In the genomic region with DNA sequence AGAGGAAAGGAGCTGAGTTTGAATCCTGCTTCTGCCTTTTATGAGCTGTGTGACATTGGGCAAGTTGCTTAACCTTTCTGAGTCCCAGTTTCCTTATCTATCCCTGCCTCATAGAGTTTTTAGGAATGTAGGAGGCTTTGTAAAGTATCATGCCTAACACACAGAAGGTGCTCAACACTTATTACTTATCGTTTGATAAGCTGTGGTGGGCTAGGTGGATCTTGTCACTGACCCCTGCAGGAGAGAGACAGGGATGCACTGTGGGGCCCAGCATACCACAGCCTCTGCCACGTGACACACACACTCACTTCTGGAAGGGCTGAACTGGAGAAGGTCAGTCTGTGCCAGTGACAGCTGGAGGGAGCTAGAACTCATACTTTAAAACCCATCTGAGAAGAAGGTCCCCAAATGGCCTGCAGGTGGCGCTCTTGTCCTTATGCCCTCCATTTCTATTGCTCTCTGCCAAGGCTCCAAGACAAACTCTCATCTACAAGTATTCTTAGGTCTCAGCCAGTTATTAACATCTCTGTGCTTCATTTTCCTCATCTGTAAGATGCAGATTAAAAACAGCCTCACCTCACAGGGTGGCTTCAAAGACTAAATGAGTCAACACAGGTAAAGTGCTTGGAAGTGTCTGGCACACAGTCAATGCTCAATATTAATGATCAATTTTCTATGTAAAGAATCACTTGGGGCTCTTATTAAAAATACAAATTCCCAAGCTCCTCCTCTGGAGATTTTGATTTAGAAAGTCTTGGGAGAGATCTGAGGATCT, we compare ENCODE assay signal across 8 cellular contexts. TPM values are rescaled to one million over a fixed set of nuclear protein-coding genes. Genes with fewer than 3 reads are reported as not detected.
DNase-seq lines count a peak whose midpoint lies in the region; ATAC-seq, FAIRE-seq and TF ChIP-seq lines count a peak whose summit lies in the region.

No MANE protein-coding gene starts in this region.

- peak overlapping the region; percentile 87 for H3K27ac Mint-ChIP-seq in chondrocyte (ENCODE audit: unreplicated experiment)

- H3K27me3 Mint-ChIP-seq in chondrocyte (ENCODE audit: low read depth), result no peaks in the 10 kb centered on the region

- WGBS in HepG2 (ENCODE audit: low lambda C conversion rate), result 18% methylated on average over 3 of the region's 3 CpGs

- intact Hi-C loops in HepG2 (cut with micrococcal nuclease; ENCODE audit: unreplicated experiment), result loop anchor here (1.0 kb wide), 1 partner anchor 57 kb away; a partner anchor contains a TSS

- no peaks in the 10 kb centered on the region for H3K9me3 Mint-ChIP-seq in chondrocyte (ENCODE audit: low read depth)

- peak; percentile 82 for TF ChIP-seq CTCF in AG09309 (IDR thresholded peaks at IDR 0.05; ENCODE audit: control insufficient read depth, insufficient read depth, low read depth, low read length, missing control alignments)
- peak; percentile 97 for TF ChIP-seq CTCF in chondrocyte (IDR thresholded peaks at IDR 0.05)
- TF ChIP-seq CTCF in HepG2 (CRISPR knock-in tag; IDR thresholded peaks at IDR 0.05), result peak; percentile 89

- no peaks in the 10 kb centered on the region for H4K20me1 ChIP-seq in HepG2 (ENCODE audit: insufficient read depth, low read length)

- peaks cover 61% of the 10 kb centered on the region for H3K4me1 Mint-ChIP-seq in chondrocyte (ENCODE audit: low read depth)

- H3K27me3 ChIP-seq in HepG2 (ENCODE audit: control insufficient read depth in 1 of 2, insufficient read depth in 2 of 2, low read length in 2 of 2), result no peaks in the 10 kb centered on the region

- no TSS peak for BruUV-seq in HepG2 (replicated peaks; lab: Mats Ljungman, UMichigan)

- no peaks in the 10 kb centered on the region for H3K79me2 ChIP-seq in HepG2 (ENCODE audit: insufficient read depth, low read length)

- POLR2A ChIA-PET in HepG2 (lab: Yijun Ruan, JAX), result interaction anchor here (0.9 to 2.2 kb wide), 6 partner anchors 11 to 58 kb away, joined by 4 to 15 read pairs (median 4); no protein-coding TSS in a partner anchor

- peak; percentile 87 for TF ChIP-seq RAD21 in HepG2 (CRISPR knock-in tag; IDR thresholded peaks at IDR 0.05)

- peaks cover 19% of the 10 kb centered on the region for H3K4me1 ChIP-seq in HepG2 (ENCODE audit: insufficient read depth, low read length)

- H3K9me3 ChIP-seq in HepG2 (ENCODE audit: low read length), result no peaks in the 10 kb centered on the region

- no peak overlapping the region for H3K4me3 Mint-ChIP-seq in chondrocyte (ENCODE audit: unreplicated experiment)

- H3K4me2 ChIP-seq in HepG2 (ENCODE audit: low read depth, low read length), result no peak overlapping the region

- TF ChIP-seq POLR2A in HepG2 (IDR thresholded peaks at IDR 0.05; ENCODE audit: insufficient read depth in 1 of 2, low read depth in 2 of 2, low read length in 2 of 2), result no peak

- DNase-seq in AG09309 (ENCODE audit: low read depth), result peak; percentile 79
- DNase-seq in GM18507 (ENCODE audit: extremely low spot score, insufficient read length, low read depth), result peak; percentile 45
- peak; percentile 42 to 72 for DNase-seq in NCI-H2081 (lab: John Stamatoyannopoulos, UW)
- peak; percentile 86 for DNase-seq in UCSD-AML1 (lab: John Stamatoyannopoulos, UW; ENCODE audit: unreplicated experiment)
- DNase-seq in chondrocyte (ENCODE audit: low spot score), result no peak
- peak; percentile 95 for DNase-seq in HepG2 (ENCODE audit: low spot score)
- DNase-seq in stimulated activated CD4-positive, alpha-beta T cell treated with anti-CD3 and anti-CD28 coated beads, TNF-alpha, amount 100 ng/mL, for 24 hours (ENCODE audit: low read depth in 3 of 3), result peak in 2 of 3 experiments; percentile 9 to 53

- CTCF ChIA-PET in HepG2 (lab: Yijun Ruan, JAX; ENCODE audit: low intra/inter-chr PET ratio, low total read pairs), result interaction anchor here (1.0 to 2.2 kb wide), 5 partner anchors 56 to 81 kb away, joined by 4 to 12 read pairs (median 7); a partner anchor contains a TSS

- in situ Hi-C loops in HepG2 (cut with HindIII; ENCODE audit: extremely low pct_ligation_motif_present, low pct_unique_long_range_greater_than_20kb), result no loop called here

- no peak overlapping the region for H3K9ac ChIP-seq in HepG2 (ENCODE audit: insufficient read depth, low read depth, low read length)

- H3K4me3 ChIP-seq in AG09309 (ENCODE audit: control insufficient read depth, low read depth, low read length) (no peak overlapping the region), HepG2 (replicated peaks in 1 of 3; ENCODE audit: insufficient read depth in 1 of 3, low read depth in 2 of 3, low read length in 3 of 3) (no peak overlapping the region)

- peaks cover 7 to 23% of the 10 kb centered on the region in 2 experiments; a peak in 4 of 5 replicates for H3K36me3 ChIP-seq in HepG2 (replicated peaks in 1 of 2; ENCODE audit: control insufficient read depth in 1 of 2, insufficient read depth in 2 of 2, low read length in 2 of 2)

- H3K36me3 Mint-ChIP-seq in chondrocyte (ENCODE audit: low read depth), result peaks cover 47% of the 10 kb centered on the region

- no peak for TF ChIP-seq EP300 in HepG2 (IDR thresholded peaks at IDR 0.05; ENCODE audit: low read depth in 2 of 2, low read length in 2 of 2)
- TF ChIP-seq EP300 in HepG2 (CRISPR knock-in tag; IDR thresholded peaks at IDR 0.05; ENCODE audit: borderline replicate concordance), result no peak

- peak overlapping the region; percentile 16 for H3K27ac ChIP-seq in HepG2 (ENCODE audit: extremely low read length, insufficient read depth, low read length)

- H2AFZ ChIP-seq in HepG2 (ENCODE audit: low read length), result no peak overlapping the region

- ATAC-seq in HG02973 (IDR thresholded peaks at IDR 0.05; ENCODE audit: unreplicated experiment) (peak; percentile 90), HepG2 (peak; percentile 99)

- peak; percentile 83 for FAIRE-seq in GM18507 (lab: Jason Lieb, UNC)
- FAIRE-seq in HepG2 (lab: Jason Lieb, UNC), result peak; percentile 99

TF ChIP-seq in HepG2, 621 proteins besides CTCF, POLR2A, EP300 and RAD21 (continues in another document):
- TF ChIP-seq YEATS2 (CRISPR knock-in tag; IDR thresholded peaks at IDR 0.05; ENCODE audit: borderline replicate concordance) (0 out of 2 replicates have a peak, but pooled peaks have one; percentile 40), MYNN (CRISPR knock-in tag; IDR thresholded peaks at IDR 0.05; ENCODE audit: low read depth) (no peak), ZNF24 (IDR thresholded peaks at IDR 0.05) (no peak), HOXA7 (CRISPR knock-in tag; IDR thresholded peaks at IDR 0.05) (no peak), ZFP62 (CRISPR knock-in tag; IDR thresholded peaks at IDR 0.05) (no peak), ZFX (CRISPR knock-in tag; IDR thresholded peaks at IDR 0.05; ENCODE audit: low read depth) (peak; percentile 43; the same call in 1 of the 2 replicates), NFIB (CRISPR knock-in tag; IDR thresholded peaks at IDR 0.05; ENCODE audit: borderline replicate concordance) (no peak), ZNF550 (CRISPR knock-in tag; IDR thresholded peaks at IDR 0.05; ENCODE audit: borderline replicate concordance) (no peak), ZNF256 (CRISPR knock-in tag; conservative IDR thresholded peaks at IDR 0.05) (no peak), ISL2 (CRISPR knock-in tag; IDR thresholded peaks at IDR 0.05) (no peak)
- TF ChIP-seq, protein P1, sequence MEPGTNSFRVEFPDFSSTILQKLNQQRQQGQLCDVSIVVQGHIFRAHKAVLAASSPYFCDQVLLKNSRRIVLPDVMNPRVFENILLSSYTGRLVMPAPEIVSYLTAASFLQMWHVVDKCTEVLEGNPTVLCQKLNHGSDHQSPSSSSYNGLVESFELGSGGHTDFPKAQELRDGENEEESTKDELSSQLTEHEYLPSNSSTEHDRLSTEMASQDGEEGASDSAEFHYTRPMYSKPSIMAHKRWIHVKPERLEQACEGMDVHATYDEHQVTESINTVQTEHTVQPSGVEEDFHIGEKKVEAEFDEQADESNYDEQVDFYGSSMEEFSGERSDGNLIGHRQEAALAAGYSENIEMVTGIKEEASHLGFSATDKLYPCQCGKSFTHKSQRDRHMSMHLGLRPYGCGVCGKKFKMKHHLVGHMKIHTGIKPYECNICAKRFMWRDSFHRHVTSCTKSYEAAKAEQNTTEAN (CRISPR knock-in tag; conservative IDR thresholded peaks at IDR 0.05), result no peak

RNA-seq across cellular contexts. Expression of a gene that starts 57.5 kb away (rescaled TPM):
- total RNA-seq in chondrocyte (78.4 to 106 TPM (median 79.0 TPM) in 3 replicates), HepG2 (2016; rRNA removed; fragmentation: Illumina TruSeq; extraction: Trizol) (36.0 and 47.0 TPM in 2 replicates)
- 4.5 and 4.6 TPM in 2 replicates for total RNA-seq in HepG2 (2016; cell fraction: cytosol; rRNA removed; fragmentation: Illumina TruSeq; extraction: Trizol; ENCODE audit: low read depth)
- total RNA-seq in HepG2 (2016; cell fraction: insoluble cytoplasmic fraction; rRNA removed; fragmentation: Illumina TruSeq; extraction: Trizol), result 37.8 and 46.8 TPM in 2 replicates
- 18.0 and 20.6 TPM in 2 replicates for total RNA-seq in HepG2 (2016; cell fraction: membrane; rRNA removed; fragmentation: Illumina TruSeq; extraction: Trizol)
- total RNA-seq in HepG2 (2016; cell fraction: nucleus; rRNA removed; fragmentation: Illumina TruSeq; extraction: Trizol), result 59.2 and 72.7 TPM in 2 replicates
- 40.3 and 50.4 TPM in 2 replicates for polyA plus RNA-seq in HepG2 (2011; rRNA removed)
- polyA plus RNA-seq in HepG2 (2011; cell fraction: cytosol; rRNA removed), result 21.2 and 36.3 TPM in 2 replicates
- polyA plus RNA-seq in HepG2 (2011; cell fraction: nucleus; rRNA removed), result 10.3 and 13.9 TPM in 2 replicates
- 27.7 and 29.5 TPM in 2 replicates for polyA plus RNA-seq in HepG2 (2012)
- 2.4 and 2.8 TPM in 2 replicates for polyA plus RNA-seq in HepG2 (2016; cell fraction: cytosol; fragmentation: Illumina TruSeq; extraction: Trizol; ENCODE audit: low read depth)
- 37.0 and 37.7 TPM in 2 replicates for polyA plus RNA-seq in HepG2 (2016; cell fraction: insoluble cytoplasmic fraction; fragmentation: Illumina TruSeq; extraction: Trizol; ENCODE audit: low read depth)
- 8.1 and 8.5 TPM in 2 replicates for polyA plus RNA-seq in HepG2 (2016; cell fraction: membrane; fragmentation: Illumina TruSeq; extraction: Trizol; ENCODE audit: low read depth)
- 89.7 and 91.1 TPM in 2 replicates for polyA plus RNA-seq in HepG2 (2016; cell fraction: nucleus; fragmentation: Illumina TruSeq; extraction: Trizol; ENCODE audit: insufficient read depth, low read depth)
- polyA minus RNA-seq in HepG2 (2011; rRNA and poly(A)+ RNA removed; ENCODE audit: low replicate concordance), result 77.4 and 153 TPM in 2 replicates
- polyA minus RNA-seq in HepG2 (2011; cell fraction: cytosol; rRNA and poly(A)+ RNA removed), result 34.3 and 34.9 TPM in 2 replicates
- polyA minus RNA-seq in HepG2 (2011; cell fraction: nucleus; rRNA and poly(A)+ RNA removed), result 29.0 and 33.9 TPM in 2 replicates
